In the genomic region with DNA sequence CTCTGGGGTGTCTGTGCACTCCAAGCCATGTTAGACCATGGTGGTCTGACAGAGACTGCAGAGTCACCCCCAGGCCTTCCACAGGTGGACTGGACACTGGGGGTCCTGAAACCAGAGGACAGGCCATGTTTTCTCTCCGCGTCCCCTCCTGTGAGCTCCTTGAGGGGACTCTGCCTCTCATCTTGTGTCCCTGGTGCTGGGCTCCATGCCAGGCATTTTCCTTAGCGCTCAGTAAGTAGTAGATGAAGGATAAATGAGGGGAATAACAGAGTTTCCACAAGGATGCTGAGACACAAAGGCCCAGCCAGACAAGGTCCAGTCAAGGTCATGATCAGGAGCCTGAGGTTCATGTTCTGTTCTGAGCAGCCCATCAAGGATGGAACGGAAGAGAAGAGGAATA, we compare ENCODE assay signal across 26 cellular contexts. TPM values are rescaled to one million over a fixed set of nuclear protein-coding genes. Genes with fewer than 3 reads are reported as not detected.
DNase-seq lines count a peak whose midpoint lies in the region; ATAC-seq and TF ChIP-seq lines count a peak whose summit lies in the region.
"Had no signal": no experiment of that assay in that cellular context is flagged by ENCODE, and none has a peak within 500 bp of the region (broad histone marks: within the 10 kb centered on the region; RNA-seq: fewer than 3 reads in every experiment).

No MANE protein-coding gene starts in this region.

- no peak for TF ChIP-seq CTCF in chondrocyte (IDR thresholded peaks at IDR 0.05)
- no peak for TF ChIP-seq CTCF in mesothelial cell of epicardium (IDR thresholded peaks at IDR 0.05; ENCODE audit: unreplicated experiment)

- peaks cover 35% of the 10 kb centered on the region for H3K27me3 Mint-ChIP-seq in chondrocyte (ENCODE audit: low read depth)
- peaks cover 8% of the 10 kb centered on the region for H3K27me3 Mint-ChIP-seq in mesothelial cell of epicardium (ENCODE audit: low read depth)

- intact Hi-C loops in sciatic nerve (cut with DNase I) = no loop called here

- H3K4me1 Mint-ChIP-seq in chondrocyte (ENCODE audit: low read depth) (no peaks in the 10 kb centered on the region), mesothelial cell of epicardium (peaks cover 23% of the 10 kb centered on the region)
- H3K4me1 Mint-ChIP-seq: CD14-positive monocyte; CD4-positive, alpha-beta memory T cell; CD4-positive, CD25-positive, alpha-beta regulatory T cell; CD8-positive, alpha-beta memory T cell had no signal

- H3K36me3 Mint-ChIP-seq in chondrocyte (ENCODE audit: low read depth) = no peaks in the 10 kb centered on the region
- no peaks in the 10 kb centered on the region for H3K36me3 Mint-ChIP-seq in mesothelial cell of epicardium
- H3K36me3 Mint-ChIP-seq: CD14-positive monocyte; CD4-positive, alpha-beta memory T cell; CD4-positive, CD25-positive, alpha-beta regulatory T cell; CD8-positive, alpha-beta memory T cell had no signal

- ATAC-seq in sciatic nerve (no peak), GM18517 (IDR thresholded peaks at IDR 0.05; ENCODE audit: unreplicated experiment) (no peak), GM18868 (IDR thresholded peaks at IDR 0.05; ENCODE audit: unreplicated experiment) (no peak)
- ATAC-seq: GM12878 had no signal

- no peak overlapping the region for H3K27ac Mint-ChIP-seq in chondrocyte (ENCODE audit: unreplicated experiment)
- peak overlapping the region; percentile 52 for H3K27ac Mint-ChIP-seq in mesothelial cell of epicardium
- H3K27ac Mint-ChIP-seq: CD14-positive monocyte; CD4-positive, alpha-beta memory T cell; CD4-positive, CD25-positive, alpha-beta regulatory T cell; CD8-positive, alpha-beta memory T cell had no signal

- H3K9me3 Mint-ChIP-seq in chondrocyte (ENCODE audit: low read depth) (no peaks in the 10 kb centered on the region), mesothelial cell of epicardium (no peaks in the 10 kb centered on the region)
- H3K9me3 Mint-ChIP-seq: CD4-positive, alpha-beta memory T cell; CD4-positive, CD25-positive, alpha-beta regulatory T cell; CD8-positive, alpha-beta memory T cell had no signal

- DNase-seq in chondrocyte (ENCODE audit: low spot score) (peak; percentile 56), mesothelial cell of epicardium (ENCODE audit: low spot score in 2 of 2, unreplicated experiment in 2 of 2) (no peak), sciatic nerve (ENCODE audit: low spot score) (peak; percentile 33), T-helper 1 cell (no peak)
- DNase-seq: 8988T; ACHN; BE2C; C1 segment of cervical spinal cord; CD4-positive, alpha-beta memory T cell; CD4-positive, CD25-positive, alpha-beta regulatory T cell; CD8-positive, alpha-beta memory T cell; COR-L47; DMS 273 treated with DMSO at 0.1 percent for 48 hours; DMS153; DMS53; DMS79; DND-41; EL; GDM1 had no signal

- H3K4me3 Mint-ChIP-seq in chondrocyte (ENCODE audit: unreplicated experiment) (no peak overlapping the region), mesothelial cell of epicardium (no peak overlapping the region)
- H3K4me3 Mint-ChIP-seq: CD14-positive monocyte; CD4-positive, alpha-beta memory T cell; CD4-positive, CD25-positive, alpha-beta regulatory T cell; CD8-positive, alpha-beta memory T cell had no signal

RNA-seq across cellular contexts. Expression of a gene that starts 57.4 kb away (rescaled TPM):
- total RNA-seq in chondrocyte = not detected in 3 replicates
- total RNA-seq in mesothelial cell of epicardium = 10.1 to 10.2 TPM (median 10.1 TPM) in 3 replicates
- not detected for total RNA-seq in sciatic nerve
- total RNA-seq: A673; CD4-positive, CD25-positive, alpha-beta regulatory T cell; CD8-positive, alpha-beta memory T cell; Daoy; G401; GM12878 had no signal

Comparison
In these comparisons a context has a peak if more than half of its experiments do, and no peak if none do; other contexts are left out.
1. DNase-seq: peak in chondrocyte (single experiment) and sciatic nerve (single experiment); none in mesothelial cell of epicardium (0 of 2) and T-helper 1 cell (0 of 5).
2. RNA of a gene that starts 57.4 kb away (total RNA-seq): 10.1 to 10.2 TPM in mesothelial cell of epicardium; not detected in sciatic nerve (single experiment) and not detected in chondrocyte; every median in the first group is over 10 times any median in the second.